Comparison of ENCODE assay signal across 11 cellular contexts in genomic region chr1:32993215-32993566, GRCh38. TPM values are rescaled to one million over a fixed set of nuclear protein-coding genes. Genes with fewer than 3 reads are reported as not detected.
DNase-seq lines count a peak whose midpoint lies in the region; ATAC-seq, FAIRE-seq and TF ChIP-seq lines count a peak whose summit lies in the region.
"Had no signal": no experiment of that assay in that cellular context is flagged by ENCODE, and none has a peak within 500 bp of the region (broad histone marks: within the 10 kb centered on the region; RNA-seq: fewer than 3 reads in every experiment).

No MANE protein-coding gene starts in this region.

- DNase-seq in A549 (ENCODE audit: low read depth in 1 of 2, low spot score in 1 of 2) (no peak), SKM-1 treated with dmso at 0.1 percent for 144 hours (lab: John Stamatoyannopoulos, UW; ENCODE audit: unreplicated experiment) (peak; percentile 75), left lung (no peak), occipital lobe (lab: John Stamatoyannopoulos, UW) (no peak), KG1 (lab: John Stamatoyannopoulos, UW) (no peak), GF-D8 (lab: John Stamatoyannopoulos, UW) (no peak)
- DNase-seq: DMS 273 treated with DMSO at 0.1 percent for 48 hours, glutamatergic neuron, SJCRH30 had no signal

- TF ChIP-seq CTCF in A549 (IDR thresholded peaks at IDR 0.05) (no peak), left lung (IDR thresholded peaks at IDR 0.05) (no peak)

- peak overlapping the region in 1 of 2 experiments; percentile 89; a peak in 3 of 6 replicates for H3K27ac ChIP-seq in A549
- peak overlapping the region; percentile 84 to 96 for H3K27ac ChIP-seq in left lung
- H3K27ac ChIP-seq: SJCRH30 had no signal

- TF ChIP-seq POLR2A in A549 (IDR thresholded peaks at IDR 0.05; ENCODE audit: low read length): no peak

- WGBS in A549 (ENCODE audit: missing lambda C conversion rate): 94% methylated on average over 9 of the region's 9 CpGs

- H3K4me1 ChIP-seq in A549 (peaks cover 56% of the 10 kb centered on the region), left lung (peaks cover 43 to 98% of the 10 kb centered on the region in 2 donors)

- intact Hi-C loops in left lung (cut with DNase I): no loop called here

- H3K9me3 ChIP-seq in A549 (no peaks in the 10 kb centered on the region), left lung (no peaks in the 10 kb centered on the region)
- H3K9me3 ChIP-seq: SJCRH30 had no signal

- H3K27me3 ChIP-seq in left lung: no peaks in the 10 kb centered on the region
- H3K27me3 ChIP-seq: SJCRH30 had no signal

- FAIRE-seq in A549 (lab: Jason Lieb, UNC): no peak

- no peak for TF ChIP-seq RAD21 in A549 (conservative IDR thresholded peaks at IDR 0.05 in 1 of 2, IDR thresholded peaks at IDR 0.05 in 1 of 2)

- no peaks in the 10 kb centered on the region for H3K36me3 ChIP-seq in left lung
- H3K36me3 ChIP-seq: SJCRH30 had no signal

- H3K4me2 ChIP-seq in A549: peak overlapping the region; percentile 68; the same call in 2 of the 3 replicates

- no peak for ATAC-seq in A549
- ATAC-seq in GM19395 (IDR thresholded peaks at IDR 0.05; ENCODE audit: unreplicated experiment): peak; percentile 7
- no peak for ATAC-seq in left lung
- no peak for ATAC-seq in GM21367 (IDR thresholded peaks at IDR 0.05; ENCODE audit: unreplicated experiment)

- no peak for TF ChIP-seq EP300 in A549 (IDR thresholded peaks at IDR 0.05)

- CTCF ChIA-PET in A549 (lab: Yijun Ruan, JAX): interaction anchor here (0.5 to 3.4 kb wide), 5 partner anchors 9 to 134 kb away, joined by 3 to 24 read pairs (median 6); no protein-coding TSS in a partner anchor

- H3K4me3 ChIP-seq in A549 (no peak overlapping the region), left lung (no peak overlapping the region)
- H3K4me3 ChIP-seq: SJCRH30 had no signal

- POLR2A ChIA-PET in A549 (lab: Yijun Ruan, JAX): interaction anchor here (1.4 to 3.2 kb wide), 5 partner anchors 12 to 60 kb away, joined by 3 to 41 read pairs (median 4); partner anchors contain the start of gene RNF19B

TF ChIP-seq in A549, 52 proteins besides CTCF, POLR2A, EP300 and RAD21:
- TF ChIP-seq ATOH8 (CRISPR knock-in tag; IDR thresholded peaks at IDR 0.05; ENCODE audit: low read depth) (no peak), RFX5 (IDR thresholded peaks at IDR 0.05) (no peak)

RNA-seq across cellular contexts. Expression of gene RNF19B, which starts 28.6 kb away (rescaled TPM):
- polyA plus RNA-seq in A549 (2011; rRNA removed) (21.7 and 22.6 TPM in 2 replicates), A549 (2017; fragmentation: RNase III; extraction: RNeasy Plus Mini Kit Qiagen cat#74134 plus additional on column Dnase treatment) (9.8 to 10.0 TPM (median 9.9 TPM) in 3 replicates)
- polyA plus RNA-seq in A549 (2012; cell fraction: cytosol; rRNA removed): 14.8 and 16.8 TPM in 2 replicates
- polyA plus RNA-seq in A549 (2012; cell fraction: nucleus; rRNA removed): 9.5 and 10.9 TPM in 2 replicates
- 25.3 and 32.3 TPM in 2 replicates for polyA minus RNA-seq in A549 (2011; rRNA and poly(A)+ RNA removed)
- total RNA-seq in left lung (10 to 100 TPM; 37.8 to 46.0 TPM), occipital lobe (37.9 TPM)

RNA-seq across cellular contexts. Expression of gene AK2, which starts 43.5 kb away (rescaled TPM):
- 148 and 164 TPM in 2 replicates for polyA plus RNA-seq in A549 (2011; rRNA removed)
- polyA plus RNA-seq in A549 (2012; cell fraction: cytosol; rRNA removed): 139 and 163 TPM in 2 replicates
- polyA plus RNA-seq in A549 (2012; cell fraction: nucleus; rRNA removed): 85.9 and 144 TPM in 2 replicates
- 174 to 179 TPM (median 178 TPM) in 3 replicates for polyA plus RNA-seq in A549 (2017; fragmentation: RNase III; extraction: RNeasy Plus Mini Kit Qiagen cat#74134 plus additional on column Dnase treatment)
- polyA minus RNA-seq in A549 (2011; rRNA and poly(A)+ RNA removed): 62.3 and 65.2 TPM in 2 replicates
- total RNA-seq in left lung: 100 to 1,000 TPM; 119 to 123 TPM
- total RNA-seq in occipital lobe: 46.9 TPM
